Comparison of ENCODE assay signal across 8 cellular contexts in genomic region chr13:49220856-49221614, GRCh38. TPM values are rescaled to one million over a fixed set of nuclear protein-coding genes. Genes with fewer than 3 reads are reported as not detected.
DNase-seq lines count a peak whose midpoint lies in the region; ATAC-seq and TF ChIP-seq lines count a peak whose summit lies in the region.

No MANE protein-coding gene starts in this region.

- ATAC-seq in T-cell (replicated peaks in 1 of 4) (peak in 3 of 4 experiments; percentile 8 to 37 (median 9)), psoas muscle (peak in 1 of 4 donors; percentile 8), GM21737 (IDR thresholded peaks at IDR 0.05; ENCODE audit: unreplicated experiment) (no peak), GM18498 (IDR thresholded peaks at IDR 0.05; ENCODE audit: unreplicated experiment) (no peak)

- TF ChIP-seq EP300 in esophagus muscularis mucosa (IDR thresholded peaks at IDR 0.05): no peak

- peak overlapping the region; percentile 56 to 79 (median 67) for H3K4me3 Mint-ChIP-seq in T-cell

- no peaks in the 10 kb centered on the region for H3K9me3 Mint-ChIP-seq in T-cell

- H3K9me3 ChIP-seq in esophagus muscularis mucosa (no peaks in the 10 kb centered on the region), psoas muscle (no peaks in the 10 kb centered on the region)

- H3K27me3 ChIP-seq in esophagus muscularis mucosa: peaks cover 7 to 72% (median 27%) of the 10 kb centered on the region in 4 donors
- H3K27me3 ChIP-seq in psoas muscle (ENCODE audit: insufficient read depth in 3 of 3, low read length in 2 of 3): peaks cover 0 to 57% (median 22%) of the 10 kb centered on the region in 3 donors

- H3K36me3 ChIP-seq in esophagus muscularis mucosa (no peaks in the 10 kb centered on the region), psoas muscle (ENCODE audit: insufficient read depth in 1 of 2, low read depth in 1 of 2) (no peaks in the 10 kb centered on the region)

- H3K4me1 ChIP-seq in esophagus muscularis mucosa (peaks cover 10 to 24% (median 19%) of the 10 kb centered on the region in 4 donors), psoas muscle (peaks cover 4% of the 10 kb centered on the region)

- H3K36me3 Mint-ChIP-seq in T-cell: peaks cover 3% of the 10 kb centered on the region

- intact Hi-C loops in esophagus muscularis mucosa (cut with DNase I) (no loop called here), psoas muscle (cut with DNase I) (no loop called here)

- POLR2A ChIA-PET in T-cell (lab: Charles Lee): no interaction called here

- peak overlapping the region; percentile 54 to 64 (median 56) for H3K4me3 ChIP-seq in esophagus muscularis mucosa
- H3K4me3 ChIP-seq in psoas muscle: peak overlapping the region; percentile 57

- peak; percentile 23 for DNase-seq in EH (ENCODE audit: low read depth)
- no peak for DNase-seq in T-cell
- DNase-seq in esophagus muscularis mucosa (ENCODE audit: extremely low spot score): no peak
- DNase-seq in psoas muscle: no peak
- DNase-seq in Kasumi-1 (lab: John Stamatoyannopoulos, UW): no peak
- no peak for DNase-seq in anterior cingulate cortex (lab: John Stamatoyannopoulos, UW)

- peaks cover 54 to 63% of the 10 kb centered on the region in 2 donors for H3K27me3 Mint-ChIP-seq in T-cell

- no peak overlapping the region for H3K27ac ChIP-seq in esophagus muscularis mucosa (replicated peaks in 1 of 4)
- H3K27ac ChIP-seq in psoas muscle: no peak overlapping the region

- CTCF ChIA-PET in T-cell (lab: Charles Lee): no interaction called here

- WGBS in esophagus muscularis mucosa: 14% methylated on average over 38 of the region's 74 CpGs
- 4 to 5% (median 5%) methylated on average over 66 to 74 of the region's 74 CpGs for WGBS in psoas muscle, 3 donors

- TF ChIP-seq CTCF in esophagus muscularis mucosa (IDR thresholded peaks at IDR 0.05) (no peak), psoas muscle (IDR thresholded peaks at IDR 0.05) (no peak)

- TF ChIP-seq POLR2A in esophagus muscularis mucosa (IDR thresholded peaks at IDR 0.05; ENCODE audit: low read depth): no peak

- peaks cover 2 to 20% (median 15%) of the 10 kb centered on the region in 3 donors for H3K4me1 Mint-ChIP-seq in T-cell

- H3K27ac Mint-ChIP-seq in T-cell: no peak overlapping the region

RNA-seq across cellular contexts. Expression of gene MLNR, which starts 0.9 kb away (rescaled TPM):
- not detected for total RNA-seq in T-cell
- total RNA-seq in esophagus muscularis mucosa: under 1 TPM in 1 of 4 donors, not detected in 3; 0.34 TPM
- not detected for total RNA-seq in psoas muscle
- polyA plus RNA-seq in psoas muscle: not detected

RNA-seq across cellular contexts. Expression of gene CDADC1, which starts 26.7 kb away (rescaled TPM):
- total RNA-seq in T-cell (10 to 100 TPM in 4 of 5 donors, 1 to 10 TPM in 1; 8.6 to 16.1 (median 12.5) TPM), esophagus muscularis mucosa (1 to 10 TPM; 6.2 to 7.5 (median 6.5) TPM), psoas muscle (1 to 10 TPM; 3.3 to 7.5 (median 5.4) TPM)
- 1 to 10 TPM; 3.3 to 7.8 (median 3.6) TPM for polyA plus RNA-seq in psoas muscle

Comparison
In these comparisons a context has a peak if more than half of its experiments do, and no peak if none do; other contexts are left out.
1. ATAC-seq: peak in T-cell (3 of 4); none in GM21737 (single experiment) and GM18498 (single experiment).